10 cellular contexts compared by ENCODE assay signal in the genomic region with DNA sequence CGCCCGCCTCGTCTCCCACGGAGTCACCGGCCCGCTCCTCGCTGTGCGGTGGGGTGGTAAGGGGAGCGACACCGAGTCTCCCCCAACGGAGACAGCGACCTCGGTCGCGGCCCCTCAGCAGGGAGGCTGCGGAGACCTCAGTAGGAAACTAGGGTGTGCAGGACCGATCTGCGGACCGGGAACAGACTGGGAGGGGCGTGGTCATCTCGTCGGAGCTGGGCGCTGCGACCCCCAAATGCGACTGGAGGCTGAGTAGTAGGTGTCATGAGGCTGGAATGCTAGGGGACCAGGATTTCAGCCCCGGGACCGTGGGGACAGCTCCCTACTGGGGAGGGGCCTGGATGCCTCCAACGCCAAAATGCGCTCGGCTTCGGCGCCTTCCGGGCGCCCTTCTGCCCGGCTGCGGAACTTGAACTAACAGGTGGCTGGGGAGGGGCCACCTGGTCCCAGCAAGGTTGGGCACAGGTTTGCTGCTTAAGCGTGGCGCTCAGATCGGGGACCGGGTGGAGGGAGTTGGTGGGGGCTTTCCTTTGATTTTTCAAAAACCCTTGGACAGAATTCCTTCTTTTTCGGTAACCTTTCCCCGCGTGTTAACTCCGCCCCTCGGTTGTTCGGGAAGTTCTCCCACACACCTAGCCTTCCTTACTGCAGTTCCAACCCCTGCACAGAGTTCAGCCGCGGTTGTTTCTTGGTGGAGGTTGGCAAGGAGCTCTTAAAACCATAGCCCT. TPM values are rescaled to one million over a fixed set of nuclear protein-coding genes. Genes with fewer than 3 reads are reported as not detected.
A peak's percentile ranks its signal among the peaks of the same experiment; 100 is the strongest.
DNase-seq lines count a peak whose midpoint lies in the region; ATAC-seq, FAIRE-seq and TF ChIP-seq lines count a peak whose summit lies in the region.
"Had no signal": no experiment of that assay in that cellular context is flagged by ENCODE, and none has a peak within 500 bp of the region (broad histone marks: within the 10 kb centered on the region; RNA-seq: fewer than 3 reads in every experiment).

No MANE protein-coding gene starts in this region.

- CTCF ChIA-PET in A549 (lab: Yijun Ruan, JAX) = interaction anchor here (1.2 to 1.3 kb wide), 3 partner anchors 11 to 238 kb away, joined by 4 to 5 read pairs (median 4); no protein-coding TSS in a partner anchor

- POLR2A ChIA-PET in A549 (lab: Yijun Ruan, JAX) = no interaction called here

- peak overlapping the region; percentile 98 for H3K4me2 ChIP-seq in A549

- TF ChIP-seq RAD21 in A549 (conservative IDR thresholded peaks at IDR 0.05 in 1 of 2, IDR thresholded peaks at IDR 0.05 in 1 of 2) = no peak

- no peak for TF ChIP-seq POLR2A in A549 (IDR thresholded peaks at IDR 0.05; ENCODE audit: low read length)

- WGBS in A549 (ENCODE audit: missing lambda C conversion rate) = 17% methylated on average over 41 of the region's 48 CpGs

- TF ChIP-seq EP300 in A549 (IDR thresholded peaks at IDR 0.05) = no peak

- no peaks in the 10 kb centered on the region for H3K9me3 ChIP-seq in A549
- H3K9me3 ChIP-seq in HUES6 (ENCODE audit: control insufficient read depth, insufficient read depth, low read depth, low read length) = no peaks in the 10 kb centered on the region
- no peaks in the 10 kb centered on the region for H3K9me3 ChIP-seq in mucosa of rectum (ENCODE audit: control insufficient read depth in 2 of 2, low read length in 2 of 2)

- H3K4me3 ChIP-seq in A549 (peak overlapping the region; percentile 65), HUES6 (ENCODE audit: low read depth, low read length) (peak overlapping the region; percentile 90), mucosa of rectum (ENCODE audit: low read length in 2 of 2) (peak overlapping the region; percentile 51)

- TF ChIP-seq CTCF in A549 (IDR thresholded peaks at IDR 0.05) = no peak

- DNase-seq in A549 (ENCODE audit: low read depth in 1 of 2, low spot score in 1 of 2) (no peak), caudate nucleus (lab: John Stamatoyannopoulos, UW) (peak in 15 of 61 donors; percentile 28 to 64 (median 57)), SHP77 treated with DMSO at 0.1 percent for 48 hours (lab: John Stamatoyannopoulos, UW) (no peak), DMS79 (lab: John Stamatoyannopoulos, UW) (no peak)
- DNase-seq: NCI-H1694 had no signal

- H3K4me1 ChIP-seq in A549 (peaks cover 13% of the 10 kb centered on the region), HUES6 (ENCODE audit: control insufficient read depth, insufficient read depth, low read length) (peaks cover 9% of the 10 kb centered on the region), mucosa of rectum (ENCODE audit: control insufficient read depth in 2 of 2, insufficient read depth in 2 of 2, low read length in 2 of 2) (peaks cover 9 to 14% of the 10 kb centered on the region in 2 donors)

- H3K27ac ChIP-seq in A549 = peak overlapping the region; percentile 32 to 78; a peak in 4 of 6 replicates
- no peak overlapping the region for H3K27ac ChIP-seq in HUES6 (ENCODE audit: low read depth, low read length)
- H3K27ac ChIP-seq in caudate nucleus (ENCODE audit: low read depth, low read length) = peak overlapping the region; percentile 50
- H3K27ac ChIP-seq in mucosa of rectum (ENCODE audit: low read depth in 2 of 2, low read length in 2 of 2) = no peak overlapping the region

- H3K36me3 ChIP-seq in HUES6 (ENCODE audit: control insufficient read depth, insufficient read depth, low read length) = no peaks in the 10 kb centered on the region
- H3K36me3 ChIP-seq in mucosa of rectum (ENCODE audit: control insufficient read depth in 2 of 2, insufficient read depth in 2 of 2, low read length in 2 of 2) = no peaks in the 10 kb centered on the region

- no peak for FAIRE-seq in A549 (lab: Jason Lieb, UNC)

- ATAC-seq in A549 (peak; percentile 1 to 18; a peak in 4 of 6 replicates), HG03460 (IDR thresholded peaks at IDR 0.05; ENCODE audit: unreplicated experiment) (no peak), GM18861 (IDR thresholded peaks at IDR 0.05; ENCODE audit: unreplicated experiment) (no peak)

- H3K27me3 ChIP-seq in HUES6 (ENCODE audit: control insufficient read depth, insufficient read depth, low read length) (peaks cover 68% of the 10 kb centered on the region), mucosa of rectum (ENCODE audit: control insufficient read depth in 2 of 2, insufficient read depth in 2 of 2, low read length in 2 of 2) (peaks cover 30 to 43% of the 10 kb centered on the region in 2 donors)

- H3K9ac ChIP-seq in HUES6 (ENCODE audit: low read length) (no peak overlapping the region), mucosa of rectum (ENCODE audit: low read depth in 1 of 2, low read length in 2 of 2) (peak overlapping the region in 1 of 2 donors; percentile 14)

TF ChIP-seq in A549, 52 proteins besides CTCF, POLR2A, EP300 and RAD21:
- TF ChIP-seq HDAC2 (IDR thresholded peaks at IDR 0.05) = no peak
- TF ChIP-seq RNF2 (IDR thresholded peaks at IDR 0.05; ENCODE audit: borderline replicate concordance, low read depth) = peak; percentile 34; the same call in 1 of the 2 replicates

RNA-seq across cellular contexts. Expression of gene CACNG4, which starts 1.5 kb away (rescaled TPM):
- polyA plus RNA-seq in A549 (2011; rRNA removed) (6.2 and 6.9 TPM in 2 replicates), A549 (2017; fragmentation: RNase III; extraction: RNeasy Plus Mini Kit Qiagen cat#74134 plus additional on column Dnase treatment) (9.8 to 10.4 TPM (median 10.2 TPM) in 3 replicates)
- polyA plus RNA-seq in A549 (2012; cell fraction: cytosol; rRNA removed) = 12.9 and 18.2 TPM in 2 replicates
- 13.3 and 13.6 TPM in 2 replicates for polyA plus RNA-seq in A549 (2012; cell fraction: nucleus; rRNA removed)
- polyA minus RNA-seq in A549 (2011; rRNA and poly(A)+ RNA removed) = 4.2 and 5.7 TPM in 2 replicates
- polyA plus RNA-seq: fibroblast of lung had no signal

Comparison
In these comparisons a context has a peak if more than half of its experiments do, and no peak if none do; other contexts are left out.
1. ATAC-seq: peak in A549 (2 of 2); none in HG03460 (single experiment) and GM18861 (single experiment).
2. H3K27ac ChIP-seq: peak in A549 (2 of 2) and caudate nucleus (single experiment); none in HUES6 (single experiment) and mucosa of rectum (0 of 2).
3. Peak in every context shown above with its lines, with median percentiles within 50 percentile points of each other: H3K4me3 ChIP-seq.